ENCODE assay signal across 27 cellular contexts in genomic region chr7:91293840-91294239, GRCh38.
"Had no signal": no experiment of that assay in that cellular context is flagged by ENCODE, and none has a peak within 500 bp of the region (broad histone marks: within the 10 kb centered on the region; RNA-seq: fewer than 3 reads in every experiment).

No MANE protein-coding gene starts in this region.

- H3K4me3 ChIP-seq: lower lobe of right lung, mucosa of descending colon, ovary, skin epidermis, stomach, thyroid gland, upper lobe of left lung, vagina had no signal

- H3K27ac ChIP-seq: lower lobe of right lung, neutrophil, ovary, skin epidermis, stomach, thyroid gland, upper lobe of left lung, vagina had no signal

- H3K36me3 Mint-ChIP-seq: natural killer cell treated with Interleukin-12 subunit alpha and Interleukin-12 subunit beta and Interleukin-15 and Interleukin-18, amount 100 ng/mL, for 72 hours; stimulated activated naive B cell treated with anti-CD40 and anti-IgM and Interleukin-4, amounts not matched to agents 10 μg/mL and 1 μg/mL and 100 μg/mL, for 72 hours had no signal

- H3K4me1 ChIP-seq: lower lobe of right lung, stomach, upper lobe of left lung, vagina had no signal

- H3K9me3 ChIP-seq: lower lobe of right lung, mucosa of descending colon, neutrophil, ovary, stomach, thyroid gland, upper lobe of left lung, vagina had no signal

- H3K4me3 Mint-ChIP-seq: activated CD4-positive, alpha-beta T cell treated with anti-CD3 and anti-CD28 coated beads, Interleukin-2, amount 10 ng/mL, durations not matched to agents 7 days and 5 days; activated CD8-positive, alpha-beta T cell treated with anti-CD3 and anti-CD28 coated beads for 36 hours; activated T-cell treated with anti-CD3 and anti-CD28 coated beads, Interleukin-2, amount 50 U/mL, for 4 hours; activated T-helper 17 cell treated with anti-CD3 and anti-CD28 coated beads, Interleukin-2, amount 50 U/mL, for 72 hours; natural killer cell treated with Interleukin-12 subunit alpha and Interleukin-12 subunit beta and Interleukin-15 and Interleukin-18, amount 100 ng/mL, for 72 hours; stimulated activated naive B cell treated with anti-CD40 and anti-IgM and Interleukin-4, amounts not matched to agents 10 μg/mL and 1 μg/mL and 100 μg/mL, for 72 hours; T-helper 17 cell had no signal

- H3K36me3 ChIP-seq: lower lobe of right lung, neutrophil, ovary, stomach, thyroid gland, upper lobe of left lung, vagina had no signal

- H3K27me3 Mint-ChIP-seq: activated T-helper 17 cell treated with anti-CD3 and anti-CD28 coated beads, Interleukin-2, amount 50 U/mL, for 72 hours; natural killer cell treated with Interleukin-12 subunit alpha and Interleukin-12 subunit beta and Interleukin-15 and Interleukin-18, amount 100 ng/mL, for 72 hours; progenitor cell of endocrine pancreas; T-helper 17 cell had no signal

- H3K27ac Mint-ChIP-seq: activated CD4-positive, alpha-beta T cell treated with anti-CD3 and anti-CD28 coated beads, Interleukin-2, amount 10 ng/mL, durations not matched to agents 7 days and 5 days; activated CD8-positive, alpha-beta T cell treated with anti-CD3 and anti-CD28 coated beads for 36 hours; activated T-helper 17 cell treated with anti-CD3 and anti-CD28 coated beads, Interleukin-2, amount 50 U/mL, for 72 hours; natural killer cell treated with Interleukin-12 subunit alpha and Interleukin-12 subunit beta and Interleukin-15 and Interleukin-18, amount 100 ng/mL, for 72 hours; progenitor cell of endocrine pancreas; stimulated activated naive B cell treated with anti-CD40 and anti-IgM and Interleukin-4, amounts not matched to agents 10 μg/mL and 1 μg/mL and 100 μg/mL, for 72 hours; T-helper 17 cell had no signal

- H3K9me3 Mint-ChIP-seq: activated CD4-positive, alpha-beta T cell treated with anti-CD3 and anti-CD28 coated beads, Interleukin-2, amount 10 ng/mL, durations not matched to agents 7 days and 5 days; activated CD8-positive, alpha-beta T cell treated with anti-CD3 and anti-CD28 coated beads for 36 hours; activated T-cell treated with anti-CD3 and anti-CD28 coated beads, Interleukin-2, amount 50 U/mL, for 4 hours; activated T-helper 17 cell treated with anti-CD3 and anti-CD28 coated beads, Interleukin-2, amount 50 U/mL, for 72 hours; natural killer cell treated with Interleukin-12 subunit alpha and Interleukin-12 subunit beta and Interleukin-15 and Interleukin-18, amount 100 ng/mL, for 72 hours; stimulated activated naive B cell treated with anti-CD40 and anti-IgM and Interleukin-4, amounts not matched to agents 10 μg/mL and 1 μg/mL and 100 μg/mL, for 72 hours had no signal

- H3K27me3 ChIP-seq: neutrophil, ovary, stomach, thyroid gland, upper lobe of left lung, vagina had no signal

- DNase-seq: activated CD4-positive, alpha-beta T cell treated with anti-CD3 and anti-CD28 coated beads for 1 hour; activated CD4-positive, alpha-beta T cell treated with anti-CD3 and anti-CD28 coated beads, Interleukin-2, amount 10 ng/mL, durations not matched to agents 7 days and 5 days; activated CD8-positive, alpha-beta T cell treated with anti-CD3 and anti-CD28 coated beads for 36 hours; activated gamma-delta T cell treated with Interleukin-2 at 50 U/mL for 16 hours; activated naive CD4-positive, alpha-beta T cell treated with anti-CD3 and anti-CD28 coated beads, Interleukin-2, amount 50 U/mL, for 16 hours; activated T-cell treated with anti-CD3 and anti-CD28 coated beads, Interleukin-2, amount 50 U/mL, for 4 hours; amniotic stem cell; central memory CD4-positive, alpha-beta T cell; head of caudate nucleus; hippocampal formation; lower lobe of right lung; mucosa of descending colon; stimulated activated CD4-positive, alpha-beta T cell treated with anti-CD3 and anti-CD28 coated beads, Interleukin-1b, Interleukin-23, amount 100 ng/mL, for 48 hours; stimulated activated naive B cell treated with anti-CD40 and anti-IgM and Interleukin-4, amounts not matched to agents 10 μg/mL and 1 μg/mL and 100 μg/mL, for 72 hours; stomach; T-helper 17 cell; T1000; thyroid gland; upper lobe of left lung had no signal

- H3K4me1 Mint-ChIP-seq: activated CD4-positive, alpha-beta T cell treated with anti-CD3 and anti-CD28 coated beads, Interleukin-2, amount 10 ng/mL, durations not matched to agents 7 days and 5 days; activated T-helper 17 cell treated with anti-CD3 and anti-CD28 coated beads, Interleukin-2, amount 50 U/mL, for 72 hours; stimulated activated naive B cell treated with anti-CD40 and anti-IgM and Interleukin-4, amounts not matched to agents 10 μg/mL and 1 μg/mL and 100 μg/mL, for 72 hours; T-helper 17 cell had no signal

- ATAC-seq: activated CD8-positive, alpha-beta T cell treated with anti-CD3 and anti-CD28 coated beads for 36 hours; activated T-cell treated with anti-CD3 and anti-CD28 coated beads, Interleukin-2, amount 50 U/mL, for 4 hours; activated T-helper 17 cell treated with anti-CD3 and anti-CD28 coated beads, Interleukin-2, amount 50 U/mL, for 72 hours; lower lobe of right lung; mucosa of descending colon; natural killer cell treated with Interleukin-12 subunit alpha and Interleukin-12 subunit beta and Interleukin-15 and Interleukin-18, amount 100 ng/mL, for 72 hours; sciatic nerve; stimulated activated naive B cell treated with anti-CD40 and anti-IgM and Interleukin-4, amounts not matched to agents 10 μg/mL and 1 μg/mL and 100 μg/mL, for 72 hours; T-helper 17 cell had no signal
